8 cellular contexts compared by ENCODE assay signal in genomic region chr14:95534299-95535225, GRCh38. TPM values are rescaled to one million over a fixed set of nuclear protein-coding genes. Genes with fewer than 3 reads are reported as not detected.
A peak's percentile ranks its signal among the peaks of the same experiment; 100 is the strongest.
DNase-seq lines count a peak whose midpoint lies in the region; ATAC-seq and TF ChIP-seq lines count a peak whose summit lies in the region.

Gene GLRX5, plus strand, starts transcription at chr14:95535050. Its CDS starts 40 bp downstream, at chr14:95535090.

- peaks cover 94% of the 10 kb centered on the region for H3K79me2 ChIP-seq in mammary epithelial cell (ENCODE audit: insufficient read depth, low read length)

- DNase-seq in ACHN = peak; percentile 99
- DNase-seq in NCI-H2227 (lab: John Stamatoyannopoulos, UW; ENCODE audit: unreplicated experiment) = peak; percentile 99
- peak; percentile 99 for DNase-seq in WERI-Rb-1
- peak; percentile 100 for DNase-seq in mammary epithelial cell

- H3K4me3 ChIP-seq in WERI-Rb-1 (ENCODE audit: low read depth, low read length) (peak within 1 kb of the TSS; percentile 57), mammary epithelial cell (replicated peaks in 1 of 3; ENCODE audit: insufficient read depth in 1 of 3, low read depth in 2 of 3, low read length in 3 of 3) (peak within 1 kb of the TSS; percentile 87 to 93 (median 91)), iPS-18c (ENCODE audit: insufficient read depth, low read depth, low read length) (peak within 1 kb of the TSS; percentile 94), skeletal muscle tissue (ENCODE audit: low read length in 3 of 3) (peak within 1 kb of the TSS; percentile 91 to 96 (median 93))

- CTCF ChIA-PET in mammary epithelial cell (lab: Charles Lee; ENCODE audit: low non-redundant PET) = interaction anchor here (1.6 kb wide), 1 partner anchor 92 kb away, joined by 4 read pairs; no protein-coding TSS in a partner anchor

- intact Hi-C loops in mammary epithelial cell (cut with micrococcal nuclease) = loop anchor here (5.0 kb wide), 1 partner anchor 267 kb away; no protein-coding TSS in a partner anchor

- H3K27ac ChIP-seq in WERI-Rb-1 = peak within 1 kb of the TSS; percentile 93
- peak within 1 kb of the TSS; percentile 82 for H3K27ac ChIP-seq in mammary epithelial cell (ENCODE audit: insufficient read depth, low read depth, low read length)
- H3K27ac ChIP-seq in skeletal muscle tissue (ENCODE audit: low read depth, low read length) = peak within 1 kb of the TSS; percentile 77

- peak within 1 kb of the TSS; percentile 91 for H3K4me2 ChIP-seq in mammary epithelial cell (ENCODE audit: insufficient read depth, low read depth, low read length)

- TF ChIP-seq CTCF in WERI-Rb-1 (IDR thresholded peaks at IDR 0.05; ENCODE audit: low read depth, low read length) (no peak), mammary epithelial cell (conservative IDR thresholded peaks at IDR 0.05 in 1 of 2, IDR thresholded peaks at IDR 0.05 in 1 of 2; ENCODE audit: extremely low read depth in 1 of 2, insufficient read depth in 1 of 2, low read depth in 1 of 2, low read length in 2 of 2) (no peak)

- H3K9ac ChIP-seq in mammary epithelial cell (ENCODE audit: insufficient read depth, low read length) (peak within 1 kb of the TSS; percentile 94), skeletal muscle tissue (ENCODE audit: low read depth in 1 of 3, low read length in 3 of 3) (peak within 1 kb of the TSS; percentile 88 to 96 (median 94))

- no peaks in the 10 kb centered on the region for H4K20me1 ChIP-seq in mammary epithelial cell (ENCODE audit: insufficient read depth, low read length)

- peak within 1 kb of the TSS; percentile 79 for H2AFZ ChIP-seq in mammary epithelial cell (ENCODE audit: low read depth, low read length)

- H3K27me3 ChIP-seq in WERI-Rb-1 (ENCODE audit: insufficient read depth, low read depth, severe bottlenecking) (no peaks in the 10 kb centered on the region), mammary epithelial cell (ENCODE audit: insufficient read depth, low read length) (no peaks in the 10 kb centered on the region), skeletal muscle tissue (ENCODE audit: control insufficient read depth in 3 of 3, insufficient read depth in 3 of 3, low read length in 3 of 3) (no peaks in the 10 kb centered on the region)

- H3K9me3 ChIP-seq in WERI-Rb-1 (ENCODE audit: severe bottlenecking) (no peaks in the 10 kb centered on the region), mammary epithelial cell (replicated peaks; ENCODE audit: insufficient read depth, low read length) (no peaks in the 10 kb centered on the region), iPS-18c (ENCODE audit: control insufficient read depth, insufficient read depth, low read length) (no peaks in the 10 kb centered on the region), skeletal muscle tissue (ENCODE audit: control insufficient read depth in 3 of 3, low read length in 3 of 3) (no peaks in the 10 kb centered on the region)

- BruUV-seq in mammary epithelial cell (replicated peaks; lab: Mats Ljungman, UMichigan) = no TSS peak

- dilution Hi-C loops in mammary epithelial cell (cut with HindIII; ENCODE audit: low sequenced_read_pairs) = no loop called here

- in situ Hi-C loops in ACHN (cut with HindIII; ENCODE audit: low pct_ligation_motif_present, low pct_unique_long_range_greater_than_20kb, low sequenced_read_pairs) = no loop called here
- in situ Hi-C loops in mammary epithelial cell (cut with MboI; ENCODE audit: low sequenced_read_pairs in 2 of 2) = loop anchor here (5.0 to 25.0 kb wide), 2 partner anchors 92 to 728 kb away; partner anchors contain the start of gene BDKRB1 (in 1 of the 2)

- H3K36me3 ChIP-seq in WERI-Rb-1 (peaks cover 26% of the 10 kb centered on the region), mammary epithelial cell (ENCODE audit: insufficient read depth, low read length) (no peaks in the 10 kb centered on the region), skeletal muscle tissue (ENCODE audit: control insufficient read depth in 3 of 3, insufficient read depth in 3 of 3, low read length in 3 of 3) (peaks cover 0 to 3% (median 3%) of the 10 kb centered on the region in 3 donors)

- peaks cover 40% of the 10 kb centered on the region for H3K4me1 ChIP-seq in mammary epithelial cell (ENCODE audit: insufficient read depth, low read length)
- H3K4me1 ChIP-seq in skeletal muscle tissue (ENCODE audit: control insufficient read depth in 3 of 3, insufficient read depth in 3 of 3, low read length in 3 of 3) = peaks cover 63 to 74% (median 67%) of the 10 kb centered on the region in 3 donors

- 0% methylated on average over 9 of the region's 97 CpGs for WGBS in mammary epithelial cell (ENCODE audit: low coverage, missing lambda C conversion rate)

- ATAC-seq in GM18873 (IDR thresholded peaks at IDR 0.05; ENCODE audit: low FRiP score, unreplicated experiment) (peak; percentile 95), HG03139 (IDR thresholded peaks at IDR 0.05; ENCODE audit: unreplicated experiment) (peak; percentile 88)

RNA-seq across cellular contexts. Expression of gene GLRX5, which starts in this region (rescaled TPM):
- total RNA-seq in mammary epithelial cell (10 to 100 TPM; 21.2 to 34.6 TPM), skeletal muscle tissue (74.1 TPM)
- polyA plus RNA-seq in mammary epithelial cell = 30.5 TPM
- polyA minus RNA-seq in mammary epithelial cell = 17.2 TPM

Comparison
In these comparisons a context has a peak if more than half of its experiments do, and no peak if none do; other contexts are left out.
1. Peak in every context shown above with its lines: DNase-seq, ATAC-seq, H3K4me3 ChIP-seq and H3K27ac ChIP-seq.